In genomic region chr12:24769682-24770081, GRCh38 we compare ENCODE assay signal across 37 cellular contexts.
"Had no signal": no experiment of that assay in that cellular context is flagged by ENCODE, and none has a peak within 500 bp of the region (broad histone marks: within the 10 kb centered on the region; RNA-seq: fewer than 3 reads in every experiment).

No MANE protein-coding gene starts in this region.

- H3K27me3 ChIP-seq: adrenal gland, ascending aorta, body of pancreas, brain microvascular endothelial cell, breast epithelium, cardiac muscle cell had no signal

- ATAC-seq: activated naive CD4-positive, alpha-beta T cell treated with anti-CD3 and anti-CD28 coated beads, Interleukin-2, amount 50 U/mL, for 72 hours; activated naive CD8-positive, alpha-beta T cell treated with anti-CD3 and anti-CD28 coated beads, Interleukin-2, amount 50 U/mL, for 24 hours; activated T-cell treated with anti-CD3 and anti-CD28 coated beads, Interleukin-2, amount 50 U/mL, for 4 hours; activated T-cell treated with anti-CD3 and anti-CD28 coated beads, Interleukin-2, amount 50 U/mL, for 72 hours; activated T-helper 17 cell treated with anti-CD3 and anti-CD28 coated beads, Interleukin-2, amount 50 U/mL, for 72 hours; body of pancreas had no signal

- H3K9me3 Mint-ChIP-seq: activated naive CD4-positive, alpha-beta T cell treated with anti-CD3 and anti-CD28 coated beads for 36 hours; activated naive CD4-positive, alpha-beta T cell treated with anti-CD3 and anti-CD28 coated beads, Interleukin-2, amount 10 ng/mL, durations not matched to agents 7 days and 5 days; activated naive CD4-positive, alpha-beta T cell treated with anti-CD3 and anti-CD28 coated beads, Interleukin-2, amount 50 U/mL, for 24 hours; activated naive CD4-positive, alpha-beta T cell treated with anti-CD3 and anti-CD28 coated beads, Interleukin-2, amount 50 U/mL, for 72 hours; activated naive CD8-positive, alpha-beta T cell treated with anti-CD3 and anti-CD28 coated beads for 36 hours; activated naive CD8-positive, alpha-beta T cell treated with anti-CD3 and anti-CD28 coated beads, Interleukin-2, amount 10 ng/mL, durations not matched to agents 7 days and 5 days; activated naive CD8-positive, alpha-beta T cell treated with anti-CD3 and anti-CD28 coated beads, Interleukin-2, amount 50 U/mL, for 24 hours; activated T-cell treated with anti-CD3 and anti-CD28 coated beads, Interleukin-2, amount 50 U/mL, for 4 hours; activated T-cell treated with anti-CD3 and anti-CD28 coated beads, Interleukin-2, amount 50 U/mL, for 72 hours; activated T-helper 17 cell treated with anti-CD3 and anti-CD28 coated beads, Interleukin-2, amount 50 U/mL, for 72 hours; activated T-helper 2 cell treated with anti-CD3 and anti-CD28 coated beads, Interferon-gamma antibody, Interleukin-2, Interleukin-4, amounts not matched to agents 10 μg/mL and 5 μg/mL and 100 μg/mL, durations not matched to agents 14 hours and 24 hours and 36 hours had no signal

- H3K27ac ChIP-seq: adrenal gland, ascending aorta, body of pancreas, brain microvascular endothelial cell, breast epithelium, cardiac muscle cell had no signal

- H3K4me3 Mint-ChIP-seq: activated naive CD4-positive, alpha-beta T cell treated with anti-CD3 and anti-CD28 coated beads for 36 hours; activated naive CD4-positive, alpha-beta T cell treated with anti-CD3 and anti-CD28 coated beads, Interleukin-2, amount 10 ng/mL, durations not matched to agents 7 days and 5 days; activated naive CD4-positive, alpha-beta T cell treated with anti-CD3 and anti-CD28 coated beads, Interleukin-2, amount 50 U/mL, for 24 hours; activated naive CD8-positive, alpha-beta T cell; activated naive CD8-positive, alpha-beta T cell treated with anti-CD3 and anti-CD28 coated beads for 36 hours; activated naive CD8-positive, alpha-beta T cell treated with anti-CD3 and anti-CD28 coated beads, Interleukin-2, amount 10 ng/mL, durations not matched to agents 7 days and 5 days; activated naive CD8-positive, alpha-beta T cell treated with anti-CD3 and anti-CD28 coated beads, Interleukin-2, amount 50 U/mL, for 24 hours; activated T-cell treated with anti-CD3 and anti-CD28 coated beads, Interleukin-2, amount 50 U/mL, for 24 hours; activated T-cell treated with anti-CD3 and anti-CD28 coated beads, Interleukin-2, amount 50 U/mL, for 4 hours; activated T-cell treated with anti-CD3 and anti-CD28 coated beads, Interleukin-2, amount 50 U/mL, for 72 hours; activated T-helper 1 cell treated with anti-CD3 and anti-CD28 coated beads, Interleukin-12 subunit alpha, Interleukin-12 subunit beta, Interleukin-2, Interleukin-4 antibody, amounts not matched to agents 30 ng/mL and 10 ng/mL and 1 ng/mL, durations not matched to agents 14 hours and 24 hours and 36 hours; activated T-helper 17 cell treated with anti-CD3 and anti-CD28 coated beads, Interleukin-2, amount 50 U/mL, for 72 hours; brain had no signal

- H3K9me3 ChIP-seq: adrenal gland, ascending aorta, body of pancreas, breast epithelium had no signal

- H3K27me3 Mint-ChIP-seq: activated naive CD4-positive, alpha-beta T cell treated with anti-CD3 and anti-CD28 coated beads, Interleukin-2, amount 50 U/mL, for 24 hours; activated naive CD8-positive, alpha-beta T cell treated with anti-CD3 and anti-CD28 coated beads for 36 hours; activated naive CD8-positive, alpha-beta T cell treated with anti-CD3 and anti-CD28 coated beads, Interleukin-2, amount 50 U/mL, for 24 hours; activated T-helper 17 cell treated with anti-CD3 and anti-CD28 coated beads, Interleukin-2, amount 50 U/mL, for 72 hours; brain had no signal

- DNase-seq: activated effector memory CD4-positive, alpha-beta T cell treated with anti-CD3 and anti-CD28 coated beads, Interleukin-2, amount 50 U/mL, for 16 hours; activated effector memory CD4-positive, alpha-beta T cell treated with Interleukin-2 at 50 U/mL for 16 hours; activated gamma-delta T cell; activated gamma-delta T cell treated with Interleukin-2 at 50 U/mL for 16 hours; activated naive CD4-positive, alpha-beta T cell; activated naive CD4-positive, alpha-beta T cell treated with anti-CD3 and anti-CD28 coated beads for 36 hours; activated naive CD4-positive, alpha-beta T cell treated with anti-CD3 and anti-CD28 coated beads, Interleukin-2, amount 10 ng/mL, durations not matched to agents 7 days and 5 days; activated naive CD4-positive, alpha-beta T cell treated with anti-CD3 and anti-CD28 coated beads, Interleukin-2, amount 50 U/mL, for 16 hours; activated naive CD4-positive, alpha-beta T cell treated with Interleukin-2 at 50 U/mL for 16 hours; activated naive CD8-positive, alpha-beta T cell treated with anti-CD3 and anti-CD28 coated beads for 36 hours; activated naive CD8-positive, alpha-beta T cell treated with anti-CD3 and anti-CD28 coated beads, Interleukin-2, amount 10 ng/mL, durations not matched to agents 7 days and 5 days; activated naive CD8-positive, alpha-beta T cell treated with anti-CD3 and anti-CD28 coated beads, Interleukin-2, amount 50 U/mL, for 24 hours; activated T-cell treated with anti-CD3 and anti-CD28 coated beads, Interleukin-2, amount 50 U/mL, for 1 hour; activated T-cell treated with anti-CD3 and anti-CD28 coated beads, Interleukin-2, amount 50 U/mL, for 24 hours; activated T-cell treated with anti-CD3 and anti-CD28 coated beads, Interleukin-2, amount 50 U/mL, for 4 hours; activated T-cell treated with anti-CD3 and anti-CD28 coated beads, Interleukin-2, amount 50 U/mL, for 48 hours; activated T-cell treated with anti-CD3 and anti-CD28 coated beads, Interleukin-2, amount 50 U/mL, for 72 hours; adrenal gland; amniotic stem cell; amygdala; anterior cingulate cortex; aorta; body of pancreas; brain microvascular endothelial cell; caudate nucleus; central memory CD4-positive, alpha-beta T cell; cerebellar nuclear complex had no signal

- H3K4me1 Mint-ChIP-seq: activated naive CD4-positive, alpha-beta T cell treated with anti-CD3 and anti-CD28 coated beads, Interleukin-2, amount 10 ng/mL, durations not matched to agents 7 days and 5 days; activated naive CD4-positive, alpha-beta T cell treated with anti-CD3 and anti-CD28 coated beads, Interleukin-2, amount 50 U/mL, for 24 hours; activated naive CD8-positive, alpha-beta T cell treated with anti-CD3 and anti-CD28 coated beads for 36 hours; activated naive CD8-positive, alpha-beta T cell treated with anti-CD3 and anti-CD28 coated beads, Interleukin-2, amount 10 ng/mL, durations not matched to agents 7 days and 5 days; activated naive CD8-positive, alpha-beta T cell treated with anti-CD3 and anti-CD28 coated beads, Interleukin-2, amount 50 U/mL, for 24 hours; brain had no signal

- H3K36me3 Mint-ChIP-seq: activated naive CD4-positive, alpha-beta T cell treated with anti-CD3 and anti-CD28 coated beads, Interleukin-2, amount 10 ng/mL, durations not matched to agents 7 days and 5 days; activated naive CD4-positive, alpha-beta T cell treated with anti-CD3 and anti-CD28 coated beads, Interleukin-2, amount 50 U/mL, for 24 hours; activated naive CD8-positive, alpha-beta T cell; activated naive CD8-positive, alpha-beta T cell treated with anti-CD3 and anti-CD28 coated beads for 36 hours; activated naive CD8-positive, alpha-beta T cell treated with anti-CD3 and anti-CD28 coated beads, Interleukin-2, amount 10 ng/mL, durations not matched to agents 7 days and 5 days; brain had no signal

- H3K36me3 ChIP-seq: adrenal gland, ascending aorta, brain microvascular endothelial cell, breast epithelium, cardiac muscle cell had no signal

- H3K27ac Mint-ChIP-seq: activated naive CD4-positive, alpha-beta T cell treated with anti-CD3 and anti-CD28 coated beads for 36 hours; activated naive CD4-positive, alpha-beta T cell treated with anti-CD3 and anti-CD28 coated beads, Interleukin-2, amount 10 ng/mL, durations not matched to agents 7 days and 5 days; activated naive CD4-positive, alpha-beta T cell treated with anti-CD3 and anti-CD28 coated beads, Interleukin-2, amount 50 U/mL, for 24 hours; activated naive CD4-positive, alpha-beta T cell treated with anti-CD3 and anti-CD28 coated beads, Interleukin-2, amount 50 U/mL, for 72 hours; activated naive CD8-positive, alpha-beta T cell; activated naive CD8-positive, alpha-beta T cell treated with anti-CD3 and anti-CD28 coated beads for 36 hours; activated naive CD8-positive, alpha-beta T cell treated with anti-CD3 and anti-CD28 coated beads, Interleukin-2, amount 10 ng/mL, durations not matched to agents 7 days and 5 days; activated naive CD8-positive, alpha-beta T cell treated with anti-CD3 and anti-CD28 coated beads, Interleukin-2, amount 50 U/mL, for 24 hours; activated T-cell treated with anti-CD3 and anti-CD28 coated beads, Interleukin-2, amount 50 U/mL, for 24 hours; activated T-cell treated with anti-CD3 and anti-CD28 coated beads, Interleukin-2, amount 50 U/mL, for 72 hours; activated T-helper 1 cell treated with anti-CD3 and anti-CD28 coated beads, Interleukin-12 subunit alpha, Interleukin-12 subunit beta, Interleukin-2, Interleukin-4 antibody, amounts not matched to agents 30 ng/mL and 10 ng/mL and 1 ng/mL, durations not matched to agents 14 hours and 24 hours and 36 hours; activated T-helper 17 cell treated with anti-CD3 and anti-CD28 coated beads, Interleukin-2, amount 50 U/mL, for 72 hours; activated T-helper 2 cell treated with anti-CD3 and anti-CD28 coated beads, Interferon-gamma antibody, Interleukin-2, Interleukin-4, amounts not matched to agents 10 μg/mL and 5 μg/mL and 100 μg/mL, durations not matched to agents 14 hours and 24 hours and 36 hours; brain had no signal

- H3K4me3 ChIP-seq: adrenal gland, ascending aorta, body of pancreas, breast epithelium, cardiac muscle cell had no signal

- H3K4me1 ChIP-seq: adrenal gland, ascending aorta, body of pancreas, breast epithelium had no signal
